ENCODE assay signal across 26 cellular contexts in the genomic region with DNA sequence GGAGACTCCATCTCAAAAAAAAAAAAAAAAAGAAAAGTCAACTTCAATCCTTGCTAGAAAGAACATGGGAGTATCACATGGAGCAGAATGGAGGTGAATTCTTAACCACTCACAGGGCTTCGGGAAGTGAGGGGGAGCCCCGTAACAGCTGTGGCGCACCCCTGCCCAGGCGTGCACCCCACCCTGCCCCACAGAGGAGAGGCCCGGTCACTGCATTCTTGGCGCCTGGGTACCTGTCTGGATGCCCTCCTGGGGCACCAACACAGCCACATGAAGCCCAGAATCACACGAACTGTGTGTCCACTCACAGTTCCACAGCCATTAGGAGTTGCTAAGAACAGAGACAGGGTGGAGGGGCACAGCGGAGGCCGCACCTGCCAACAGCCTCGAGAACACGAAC.
"Had no signal": no experiment of that assay in that cellular context is flagged by ENCODE, and none has a peak within 500 bp of the region (broad histone marks: within the 10 kb centered on the region; RNA-seq: fewer than 3 reads in every experiment).

No MANE protein-coding gene starts in this region.

- H3K27me3 ChIP-seq: brain microvascular endothelial cell, esophagus muscularis mucosa, foreskin keratinocyte, gastrocnemius medialis had no signal

- H3K4me3 Mint-ChIP-seq: activated CD4-positive, alpha-beta memory T cell treated with anti-CD3 and anti-CD28 coated beads, Interleukin-2, amount 10 ng/mL, durations not matched to agents 7 days and 5 days; activated CD4-positive, alpha-beta T cell treated with anti-CD3 and anti-CD28 coated beads for 36 hours; activated CD4-positive, alpha-beta T cell treated with anti-CD3 and anti-CD28 coated beads, Interleukin-2, amount 10 ng/mL, durations not matched to agents 24 days and 14 days; activated naive CD4-positive, alpha-beta T cell treated with anti-CD3 and anti-CD28 coated beads, Interleukin-2, amount 10 ng/mL, durations not matched to agents 7 days and 5 days; activated naive CD8-positive, alpha-beta T cell treated with anti-CD3 and anti-CD28 coated beads, Interleukin-2, amount 10 ng/mL, durations not matched to agents 7 days and 5 days; activated T-cell treated with anti-CD3 and anti-CD28 coated beads, Interleukin-2, amount 50 U/mL, for 24 hours; activated T-cell treated with anti-CD3 and anti-CD28 coated beads, Interleukin-2, amount 50 U/mL, for 72 hours; central memory CD8-positive, alpha-beta T cell; effector memory CD8-positive, alpha-beta T cell had no signal

- H3K4me3 ChIP-seq: esophagus muscularis mucosa, gastrocnemius medialis had no signal

- H3K9me3 ChIP-seq: esophagus muscularis mucosa, gastrocnemius medialis had no signal

- H3K27me3 Mint-ChIP-seq: activated CD4-positive, alpha-beta memory T cell treated with anti-CD3 and anti-CD28 coated beads, Interleukin-2, amount 10 ng/mL, durations not matched to agents 7 days and 5 days; activated CD4-positive, alpha-beta T cell treated with anti-CD3 and anti-CD28 coated beads for 36 hours; activated CD4-positive, alpha-beta T cell treated with anti-CD3 and anti-CD28 coated beads, Interleukin-2, amount 10 ng/mL, durations not matched to agents 24 days and 14 days; activated naive CD4-positive, alpha-beta T cell treated with anti-CD3 and anti-CD28 coated beads, Interleukin-2, amount 10 ng/mL, durations not matched to agents 7 days and 5 days; activated naive CD8-positive, alpha-beta T cell treated with anti-CD3 and anti-CD28 coated beads, Interleukin-2, amount 10 ng/mL, durations not matched to agents 7 days and 5 days; activated T-cell treated with anti-CD3 and anti-CD28 coated beads, Interleukin-2, amount 50 U/mL, for 24 hours; central memory CD8-positive, alpha-beta T cell; effector memory CD8-positive, alpha-beta T cell had no signal

- H3K27ac Mint-ChIP-seq: activated CD4-positive, alpha-beta memory T cell treated with anti-CD3 and anti-CD28 coated beads, Interleukin-2, amount 10 ng/mL, durations not matched to agents 7 days and 5 days; activated CD4-positive, alpha-beta T cell treated with anti-CD3 and anti-CD28 coated beads for 36 hours; activated CD4-positive, alpha-beta T cell treated with anti-CD3 and anti-CD28 coated beads, Interleukin-2, amount 10 ng/mL, durations not matched to agents 24 days and 14 days; activated naive CD4-positive, alpha-beta T cell treated with anti-CD3 and anti-CD28 coated beads, Interleukin-2, amount 10 ng/mL, durations not matched to agents 7 days and 5 days; activated naive CD4-positive, alpha-beta T cell treated with anti-CD3 and anti-CD28 coated beads, Interleukin-2, amount 50 U/mL, for 72 hours; activated naive CD8-positive, alpha-beta T cell treated with anti-CD3 and anti-CD28 coated beads, Interleukin-2, amount 10 ng/mL, durations not matched to agents 7 days and 5 days; activated T-cell treated with anti-CD3 and anti-CD28 coated beads, Interleukin-2, amount 50 U/mL, for 24 hours; activated T-cell treated with anti-CD3 and anti-CD28 coated beads, Interleukin-2, amount 50 U/mL, for 72 hours; effector memory CD8-positive, alpha-beta T cell had no signal

- H3K9me3 Mint-ChIP-seq: activated CD4-positive, alpha-beta memory T cell treated with anti-CD3 and anti-CD28 coated beads, Interleukin-2, amount 10 ng/mL, durations not matched to agents 7 days and 5 days; activated CD4-positive, alpha-beta T cell treated with anti-CD3 and anti-CD28 coated beads, Interleukin-2, amount 10 ng/mL, durations not matched to agents 24 days and 14 days; activated naive CD4-positive, alpha-beta T cell treated with anti-CD3 and anti-CD28 coated beads, Interleukin-2, amount 10 ng/mL, durations not matched to agents 7 days and 5 days; activated naive CD4-positive, alpha-beta T cell treated with anti-CD3 and anti-CD28 coated beads, Interleukin-2, amount 50 U/mL, for 72 hours; activated naive CD8-positive, alpha-beta T cell treated with anti-CD3 and anti-CD28 coated beads, Interleukin-2, amount 10 ng/mL, durations not matched to agents 7 days and 5 days; activated T-cell treated with anti-CD3 and anti-CD28 coated beads, Interleukin-2, amount 50 U/mL, for 24 hours; activated T-cell treated with anti-CD3 and anti-CD28 coated beads, Interleukin-2, amount 50 U/mL, for 72 hours; central memory CD8-positive, alpha-beta T cell; effector memory CD8-positive, alpha-beta T cell had no signal

- H3K4me1 Mint-ChIP-seq: activated naive CD4-positive, alpha-beta T cell treated with anti-CD3 and anti-CD28 coated beads, Interleukin-2, amount 10 ng/mL, durations not matched to agents 7 days and 5 days; central memory CD8-positive, alpha-beta T cell had no signal

- H3K4me1 ChIP-seq: esophagus muscularis mucosa had no signal

- H3K36me3 Mint-ChIP-seq: activated naive CD4-positive, alpha-beta T cell treated with anti-CD3 and anti-CD28 coated beads, Interleukin-2, amount 10 ng/mL, durations not matched to agents 7 days and 5 days; activated naive CD4-positive, alpha-beta T cell treated with anti-CD3 and anti-CD28 coated beads, Interleukin-2, amount 50 U/mL, for 72 hours; activated naive CD8-positive, alpha-beta T cell treated with anti-CD3 and anti-CD28 coated beads, Interleukin-2, amount 10 ng/mL, durations not matched to agents 7 days and 5 days had no signal

- DNase-seq: activated CD4-positive, alpha-beta memory T cell treated with anti-CD3 and anti-CD28 coated beads, Interleukin-2, amount 10 ng/mL, durations not matched to agents 7 days and 5 days; activated CD4-positive, alpha-beta T cell treated with anti-CD3 and anti-CD28 coated beads for 36 hours; activated CD4-positive, alpha-beta T cell treated with anti-CD3 and anti-CD28 coated beads, Interleukin-2, amount 10 ng/mL, durations not matched to agents 24 days and 14 days; activated CD4-positive, alpha-beta T cell treated with anti-CD3 and anti-CD28 coated beads, Interleukin-2, amount 50 U/mL, for 4 hours; activated CD4-positive, CD25-positive, alpha-beta regulatory T cell; activated CD4-positive, CD25-positive, alpha-beta regulatory T cell treated with anti-CD3 and anti-CD28 coated beads, Interleukin-2, amount 50 U/mL, for 72 hours; activated CD8-positive, alpha-beta memory T cell treated with anti-CD3 and anti-CD28 coated beads, Interleukin-2, amount 50 U/mL, for 48 hours; activated gamma-delta T cell; activated naive CD4-positive, alpha-beta T cell; activated naive CD4-positive, alpha-beta T cell treated with anti-CD3 and anti-CD28 coated beads, Interleukin-2, amount 10 ng/mL, durations not matched to agents 7 days and 5 days; activated naive CD8-positive, alpha-beta T cell treated with anti-CD3 and anti-CD28 coated beads, Interleukin-2, amount 10 ng/mL, durations not matched to agents 7 days and 5 days; activated T-cell treated with anti-CD3 and anti-CD28 coated beads for 4 hours; activated T-cell treated with anti-CD3 and anti-CD28 coated beads, Interleukin-2, amount 50 U/mL, for 24 hours; activated T-cell treated with anti-CD3 and anti-CD28 coated beads, Interleukin-2, amount 50 U/mL, for 72 hours; brain microvascular endothelial cell; cortex of kidney; dermis blood vessel endothelial cell; effector CD4-positive, alpha-beta T cell; effector memory CD8-positive, alpha-beta T cell; erythroblast; foreskin keratinocyte; gastrocnemius medialis; T-helper 2 cell had no signal

- ATAC-seq: activated CD4-positive, alpha-beta T cell treated with anti-CD3 and anti-CD28 coated beads for 36 hours; activated naive CD4-positive, alpha-beta T cell treated with anti-CD3 and anti-CD28 coated beads, Interleukin-2, amount 50 U/mL, for 72 hours; activated T-cell treated with anti-CD3 and anti-CD28 coated beads, Interleukin-2, amount 50 U/mL, for 72 hours; effector memory CD8-positive, alpha-beta T cell; foreskin keratinocyte; gastrocnemius medialis had no signal

- H3K27ac ChIP-seq: brain microvascular endothelial cell, esophagus muscularis mucosa, foreskin keratinocyte, gastrocnemius medialis had no signal
